Comparison of ENCODE assay signal across 1 cellular context in the genomic region with DNA sequence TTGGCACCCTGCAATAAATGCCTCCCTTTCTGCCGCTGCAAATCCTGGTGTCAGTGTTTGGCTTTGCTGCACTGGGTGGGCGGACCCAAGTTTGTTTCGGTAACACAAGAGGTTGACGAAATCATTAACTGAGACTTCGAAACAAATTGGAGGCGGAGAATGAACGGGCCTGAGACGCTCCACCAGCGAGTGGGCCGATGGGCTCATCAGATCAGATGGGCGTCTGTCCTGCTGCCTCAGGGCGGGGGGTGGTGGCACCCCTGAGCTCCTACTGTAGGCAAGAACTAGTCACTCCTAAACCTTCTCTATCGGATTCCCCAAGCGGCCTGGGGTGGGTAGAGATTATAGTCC.
TF ChIP-seq lines count a peak whose summit lies in the region.

No MANE protein-coding gene starts in this region.

TF ChIP-seq in HCT116, 20 proteins besides CTCF, POLR2A, EP300 and RAD21 (continued from another document):
- TF ChIP-seq, protein P1, sequence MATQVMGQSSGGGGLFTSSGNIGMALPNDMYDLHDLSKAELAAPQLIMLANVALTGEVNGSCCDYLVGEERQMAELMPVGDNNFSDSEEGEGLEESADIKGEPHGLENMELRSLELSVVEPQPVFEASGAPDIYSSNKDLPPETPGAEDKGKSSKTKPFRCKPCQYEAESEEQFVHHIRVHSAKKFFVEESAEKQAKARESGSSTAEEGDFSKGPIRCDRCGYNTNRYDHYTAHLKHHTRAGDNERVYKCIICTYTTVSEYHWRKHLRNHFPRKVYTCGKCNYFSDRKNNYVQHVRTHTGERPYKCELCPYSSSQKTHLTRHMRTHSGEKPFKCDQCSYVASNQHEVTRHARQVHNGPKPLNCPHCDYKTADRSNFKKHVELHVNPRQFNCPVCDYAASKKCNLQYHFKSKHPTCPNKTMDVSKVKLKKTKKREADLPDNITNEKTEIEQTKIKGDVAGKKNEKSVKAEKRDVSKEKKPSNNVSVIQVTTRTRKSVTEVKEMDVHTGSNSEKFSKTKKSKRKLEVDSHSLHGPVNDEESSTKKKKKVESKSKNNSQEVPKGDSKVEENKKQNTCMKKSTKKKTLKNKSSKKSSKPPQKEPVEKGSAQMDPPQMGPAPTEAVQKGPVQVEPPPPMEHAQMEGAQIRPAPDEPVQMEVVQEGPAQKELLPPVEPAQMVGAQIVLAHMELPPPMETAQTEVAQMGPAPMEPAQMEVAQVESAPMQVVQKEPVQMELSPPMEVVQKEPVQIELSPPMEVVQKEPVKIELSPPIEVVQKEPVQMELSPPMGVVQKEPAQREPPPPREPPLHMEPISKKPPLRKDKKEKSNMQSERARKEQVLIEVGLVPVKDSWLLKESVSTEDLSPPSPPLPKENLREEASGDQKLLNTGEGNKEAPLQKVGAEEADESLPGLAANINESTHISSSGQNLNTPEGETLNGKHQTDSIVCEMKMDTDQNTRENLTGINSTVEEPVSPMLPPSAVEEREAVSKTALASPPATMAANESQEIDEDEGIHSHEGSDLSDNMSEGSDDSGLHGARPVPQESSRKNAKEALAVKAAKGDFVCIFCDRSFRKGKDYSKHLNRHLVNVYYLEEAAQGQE (IDR thresholded peaks at IDR 0.05; ENCODE audit: low read depth), result no peak
- no peak for TF ChIP-seq JUND (IDR thresholded peaks at IDR 0.05)
